In genomic region chr9:21802418-21803000, GRCh38 we compare ENCODE assay signal across 8 cellular contexts. TPM values are rescaled to one million over a fixed set of nuclear protein-coding genes. Genes with fewer than 3 reads are reported as not detected.
DNase-seq lines count a peak whose midpoint lies in the region; ATAC-seq and TF ChIP-seq lines count a peak whose summit lies in the region.

MTAP (plus strand) TSS chr9:21802636; CDS start chr9:21802749, 113 bp downstream.

- H3K27me3 ChIP-seq in ascending aorta (no peaks in the 10 kb centered on the region), hepatocyte (peaks cover 4% of the 10 kb centered on the region), vagina (no peaks in the 10 kb centered on the region)

- peak within 1 kb of the TSS; percentile 95 for H3K4me2 ChIP-seq in hepatocyte

- DNase-seq in NCI-H1105 (lab: John Stamatoyannopoulos, UW) = peak; percentile 78
- DNase-seq in ascending aorta (ENCODE audit: low spot score in 2 of 2) = peak; percentile 70 to 94
- peak; percentile 92 for DNase-seq in hepatocyte (ENCODE audit: low spot score)
- peak; percentile 89 for DNase-seq in renal cortical epithelial cell (ENCODE audit: low read depth)
- peak in 1 of 2 donors; percentile 95 for DNase-seq in vagina (ENCODE audit: extremely low spot score in 2 of 2)

- H3K36me3 ChIP-seq in ascending aorta (no peaks in the 10 kb centered on the region), hepatocyte (replicated peaks; ENCODE audit: insufficient read depth, low read depth) (no peaks in the 10 kb centered on the region), vagina (no peaks in the 10 kb centered on the region)

- H3K4me3 ChIP-seq in ascending aorta = peak within 1 kb of the TSS; percentile 91 to 99
- peak within 1 kb of the TSS; percentile 80 for H3K4me3 ChIP-seq in hepatocyte
- peak within 1 kb of the TSS; percentile 69 to 86 for H3K4me3 ChIP-seq in vagina

- TF ChIP-seq POLR2A in GM10847 (IDR thresholded peaks at IDR 0.05; ENCODE audit: extremely low read depth, insufficient read length) = peak; percentile 65
- TF ChIP-seq POLR2A in vagina (IDR thresholded peaks at IDR 0.05) = peak in 1 of 2 donors; percentile 82

- peaks cover 10% of the 10 kb centered on the region for H4K20me1 ChIP-seq in hepatocyte (ENCODE audit: insufficient read depth, poor library complexity, severe bottlenecking)

- peak; percentile 87 for ATAC-seq in HG02623 (IDR thresholded peaks at IDR 0.05; ENCODE audit: unreplicated experiment)

- H3K9me3 ChIP-seq in ascending aorta (no peaks in the 10 kb centered on the region), hepatocyte (ENCODE audit: low read depth) (no peaks in the 10 kb centered on the region), vagina (no peaks in the 10 kb centered on the region)

- WGBS in hepatocyte (ENCODE audit: low lambda C conversion rate, missing lambda C conversion rate) = under 1% methylated on average over 25 of the region's 48 CpGs

- intact Hi-C loops in T-helper 1 cell treated with Interleukin-12 subunit alpha and Interleukin-12 subunit beta and Interleukin-4 antibody, amounts not matched to agents 30 ng/mL and 1 ng/mL, for 36 hours (cut with micrococcal nuclease) = loop anchor here (2.0 to 10.0 kb wide), 4 partner anchors 420 to 768 kb away; partner anchors contain the start of genes HACD4 and KLHL9
- intact Hi-C loops in ascending aorta (cut with DNase I) (loop anchor here (2.0 to 10.0 kb wide), 5 partner anchors 206 to 1118 kb away; partner anchors contain the start of genes CDKN2B, DMRTA1, FOCAD and KLHL9), vagina (cut with DNase I) (loop anchor here (10.0 kb wide), 1 partner anchor 468 kb away; the partner anchor contains the start of gene KLHL9)

- peaks cover 44% of the 10 kb centered on the region for H3K79me2 ChIP-seq in hepatocyte

- H3K27ac ChIP-seq in ascending aorta (peak within 1 kb of the TSS; percentile 87 to 91), hepatocyte (peak within 1 kb of the TSS; percentile 91), vagina (peak within 1 kb of the TSS; percentile 85)

- H3K4me1 ChIP-seq in ascending aorta (peaks cover 0 to 10% of the 10 kb centered on the region in 2 donors), hepatocyte (ENCODE audit: insufficient read depth) (peaks cover 8% of the 10 kb centered on the region), vagina (peaks cover 49% of the 10 kb centered on the region)

- H2AFZ ChIP-seq in hepatocyte = peak within 1 kb of the TSS; percentile 80

- H3K9me2 ChIP-seq in hepatocyte (replicated peaks; ENCODE audit: insufficient read depth) = no peaks in the 10 kb centered on the region

- TF ChIP-seq CTCF in ascending aorta (IDR thresholded peaks at IDR 0.05) (no peak), hepatocyte (IDR thresholded peaks at IDR 0.05; ENCODE audit: poor library complexity) (no peak), vagina (IDR thresholded peaks at IDR 0.05) (no peak)

RNA-seq across cellular contexts. Expression of gene MTAP, which starts in this region (rescaled TPM):
- 42.3 and 47.4 TPM in 2 replicates for total RNA-seq in T-helper 1 cell treated with Interleukin-12 subunit alpha and Interleukin-12 subunit beta and Interleukin-4 antibody, amounts not matched to agents 30 ng/mL and 1 ng/mL, for 36 hours
- total RNA-seq in ascending aorta (34.7 TPM), hepatocyte (18.9 and 38.8 TPM in 2 replicates), renal cortical epithelial cell (42.6 and 59.4 TPM in 2 replicates), vagina (19.9 TPM)
- polyA plus RNA-seq in hepatocyte = 15.9 and 21.2 TPM in 2 replicates
